10 cellular contexts compared by ENCODE assay signal in the genomic region with DNA sequence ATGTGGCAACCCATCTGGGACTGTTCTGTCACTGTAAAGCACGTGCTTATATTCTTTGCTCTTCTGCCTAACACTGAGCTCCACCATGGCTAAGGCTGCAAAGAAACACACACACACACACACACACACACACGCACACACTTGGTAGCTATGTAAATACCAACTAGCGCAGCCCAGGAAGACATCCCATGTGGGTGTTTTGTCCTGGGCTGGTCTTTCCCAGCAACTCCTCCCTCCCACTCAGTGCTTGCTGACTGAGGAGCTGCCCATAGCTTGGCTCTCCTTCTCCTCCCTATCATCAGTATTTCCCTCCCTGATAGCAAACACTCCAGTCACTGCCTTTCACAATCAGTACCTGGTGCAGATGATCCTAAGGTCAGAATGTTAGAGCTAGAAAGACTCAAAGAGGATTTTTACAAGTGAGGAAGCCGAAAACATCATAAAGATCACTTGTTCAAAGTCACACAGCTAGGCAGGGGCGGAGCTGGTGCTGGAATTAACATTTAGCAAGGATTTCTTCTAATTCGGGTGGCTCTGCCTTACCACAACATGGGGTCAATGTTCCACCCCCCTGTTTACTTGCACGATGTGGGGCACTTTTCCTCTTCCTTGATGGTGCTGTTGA.
A peak's percentile ranks its signal among the peaks of the same experiment; 100 is the strongest.
DNase-seq lines count a peak whose midpoint lies in the region; TF ChIP-seq lines count a peak whose summit lies in the region.
"Had no signal": no experiment of that assay in that cellular context is flagged by ENCODE, and none has a peak within 500 bp of the region (broad histone marks: within the 10 kb centered on the region; RNA-seq: fewer than 3 reads in every experiment).

No MANE protein-coding gene starts in this region.

- H3K27me3 Mint-ChIP-seq in nephron (ENCODE audit: low read depth), result no peaks in the 10 kb centered on the region
- H3K27me3 Mint-ChIP-seq in CD8-positive, alpha-beta memory T cell, result peaks cover 0 to 2% of the 10 kb centered on the region in 2 donors

- no peaks in the 10 kb centered on the region for H3K9me3 Mint-ChIP-seq in nephron
- no peaks in the 10 kb centered on the region for H3K9me3 Mint-ChIP-seq in CD8-positive, alpha-beta memory T cell

- CTCF ChIA-PET in CD8-positive, alpha-beta memory T cell (lab: Charles Lee), result interaction anchor here (1.1 kb wide), 1 partner anchor 17 kb away, joined by 3 read pairs; no protein-coding TSS in a partner anchor

- no peak overlapping the region for H3K4me3 Mint-ChIP-seq in nephron
- no peak overlapping the region for H3K4me3 Mint-ChIP-seq in CD8-positive, alpha-beta memory T cell

- H3K4me1 ChIP-seq in CD8-positive, alpha-beta memory T cell (ENCODE audit: insufficient read depth, low read length), result no peaks in the 10 kb centered on the region

- TF ChIP-seq POLR2A in erythroblast (IDR thresholded peaks at IDR 0.05; ENCODE audit: low read length), result no peak

- POLR2A ChIA-PET in CD8-positive, alpha-beta memory T cell (lab: Charles Lee), result no interaction called here

- no peaks in the 10 kb centered on the region for H3K9me3 ChIP-seq in CD8-positive, alpha-beta memory T cell (ENCODE audit: low read length)

- DNase-seq in DMS153 treated with DMSO at 0.1 percent for 48 hours (lab: John Stamatoyannopoulos, UW; ENCODE audit: unreplicated experiment) (peak; percentile 62), NCI-H2227 treated with DMSO at 0.1 percent for 48 hours (lab: John Stamatoyannopoulos, UW) (peak; percentile 89), epithelial cell of prostate (ENCODE audit: low read depth, low spot score) (no peak), erythroblast (lab: John Stamatoyannopoulos, UW) (no peak), activated gamma-delta T cell (lab: John Stamatoyannopoulos, UW) (no peak), activated gamma-delta T cell treated with Interleukin-2 at 50 U/mL for 16 hours (no peak)
- DNase-seq in CD8-positive, alpha-beta memory T cell, result no peak
- DNase-seq: activated CD4-positive, alpha-beta T cell treated with anti-CD3 and anti-CD28 coated beads for 4 hours; DMS79 treated with DMSO at 0.1 percent for 48 hours had no signal

- no peak overlapping the region for H3K4me3 ChIP-seq in CD8-positive, alpha-beta memory T cell (ENCODE audit: low read length)

- H3K36me3 Mint-ChIP-seq in nephron (ENCODE audit: low read depth), result peaks cover 4% of the 10 kb centered on the region
- H3K36me3 Mint-ChIP-seq in CD8-positive, alpha-beta memory T cell, result peaks cover 0 to 2% (median 0%) of the 10 kb centered on the region in 3 donors

- peak overlapping the region; percentile 28 for H3K27ac ChIP-seq in epithelial cell of prostate
- H3K27ac ChIP-seq in CD8-positive, alpha-beta memory T cell (ENCODE audit: low read depth, low read length), result no peak overlapping the region

- H3K27me3 ChIP-seq in CD8-positive, alpha-beta memory T cell (ENCODE audit: insufficient read depth, low read length, poor library complexity, severe bottlenecking), result no peaks in the 10 kb centered on the region

- H3K4me1 Mint-ChIP-seq in nephron, result peaks cover 53% of the 10 kb centered on the region
- peaks cover 0 to 8% (median 1%) of the 10 kb centered on the region in 3 donors for H3K4me1 Mint-ChIP-seq in CD8-positive, alpha-beta memory T cell

- H3K27ac Mint-ChIP-seq in nephron, result peak overlapping the region in 2 of 3 experiments; percentile 3 to 18
- H3K27ac Mint-ChIP-seq in CD8-positive, alpha-beta memory T cell, result no peak overlapping the region

- no peak for TF ChIP-seq CTCF in nephron (IDR thresholded peaks at IDR 0.05; ENCODE audit: unreplicated experiment in 3 of 3)

- no peaks in the 10 kb centered on the region for H3K36me3 ChIP-seq in CD8-positive, alpha-beta memory T cell (ENCODE audit: insufficient read depth, low read length)

Comparison
In these comparisons a context has a peak if more than half of its experiments do, and no peak if none do; other contexts are left out.
1. DNase-seq: peak in DMS153 treated with DMSO at 0.1 percent for 48 hours (single experiment) and NCI-H2227 treated with DMSO at 0.1 percent for 48 hours (single experiment); none in epithelial cell of prostate (single experiment), erythroblast (0 of 2), activated gamma-delta T cell (single experiment), CD8-positive, alpha-beta memory T cell (0 of 5) and activated gamma-delta T cell treated with Interleukin-2 at 50 U/mL for 16 hours (single experiment).
2. H3K27ac Mint-ChIP-seq: peak in nephron (2 of 3); none in CD8-positive, alpha-beta memory T cell (0 of 8).